ENCODE assay signal across 2 cellular contexts in genomic region chr19:33271246-33272021, GRCh38.
TF ChIP-seq lines count a peak whose summit lies in the region.

No MANE protein-coding gene starts in this region.

TF ChIP-seq in A549, 52 proteins besides CTCF, POLR2A, EP300 and RAD21:
- TF ChIP-seq HOXA7 (CRISPR knock-in tag; IDR thresholded peaks at IDR 0.05), result no peak
- TF ChIP-seq HOXB5 (CRISPR knock-in tag; IDR thresholded peaks at IDR 0.05), result no peak
- no peak for TF ChIP-seq ZFP36 (IDR thresholded peaks at IDR 0.05; ENCODE audit: borderline replicate concordance, partially characterized antibody)
- TF ChIP-seq HEYL (CRISPR knock-in tag; IDR thresholded peaks at IDR 0.05), result no peak
- TF ChIP-seq BHLHE40 (IDR thresholded peaks at IDR 0.05; ENCODE audit: low read depth, low read length), result 0 out of 2 replicates have a peak, but pooled peaks have one; percentile 1
- no peak for TF ChIP-seq CBX2 (IDR thresholded peaks at IDR 0.05; ENCODE audit: borderline replicate concordance, low read depth)
- TF ChIP-seq NPAS2 (CRISPR knock-in tag; IDR thresholded peaks at IDR 0.05; ENCODE audit: borderline replicate concordance), result no peak
- no peak for TF ChIP-seq NFE2L2 (conservative IDR thresholded peaks at IDR 0.05; ENCODE audit: low read length)

TF ChIP-seq in H1, 55 proteins besides CTCF, POLR2A, EP300 and RAD21:
- no peak for TF ChIP-seq FOSL1 (IDR thresholded peaks at IDR 0.05; ENCODE audit: insufficient read depth, low read depth, low read length)
- TF ChIP-seq BCL11A (IDR thresholded peaks at IDR 0.05; ENCODE audit: low read depth in 2 of 2, low read length in 2 of 2), result no peak
- TF ChIP-seq ZNF274 (IDR thresholded peaks at IDR 0.05; ENCODE audit: borderline replicate concordance, extremely low read depth, low read length), result no peak
- no peak for TF ChIP-seq PHF8 (conservative IDR thresholded peaks at IDR 0.05; ENCODE audit: low read depth, low read length)
- no peak for TF ChIP-seq SUZ12 (IDR thresholded peaks at IDR 0.05; ENCODE audit: low read length)
- no peak for TF ChIP-seq GTF2F1 (IDR thresholded peaks at IDR 0.05; ENCODE audit: borderline replicate concordance, low read depth, low read length)
- TF ChIP-seq BACH1 (IDR thresholded peaks at IDR 0.05; ENCODE audit: low read length), result no peak
- no peak for TF ChIP-seq TBP (IDR thresholded peaks at IDR 0.05; ENCODE audit: low read depth, low read length)
- TF ChIP-seq CBX8 (IDR thresholded peaks at IDR 0.05; ENCODE audit: borderline replicate concordance, low read depth, low read length), result no peak
- no peak for TF ChIP-seq RBBP5 (IDR thresholded peaks at IDR 0.05; ENCODE audit: borderline replicate concordance, low read depth, low read length)
- no peak for TF ChIP-seq SIX5 (IDR thresholded peaks at IDR 0.05; ENCODE audit: low read depth, low read length)
- TF ChIP-seq HDAC6 (IDR thresholded peaks at IDR 0.05; ENCODE audit: low read depth, low read length), result no peak
- TF ChIP-seq POU5F1 (IDR thresholded peaks at IDR 0.05; ENCODE audit: low read depth, low read length), result no peak
- TF ChIP-seq CEBPB (IDR thresholded peaks at IDR 0.05; ENCODE audit: low read depth, low read length), result no peak
- no peak for TF ChIP-seq RNF2 (IDR thresholded peaks at IDR 0.05; ENCODE audit: borderline replicate concordance, low read depth, low read length, missing control alignments, poor library complexity, severe bottlenecking)
- no peak for TF ChIP-seq GABPA (IDR thresholded peaks at IDR 0.05; ENCODE audit: borderline replicate concordance, insufficient read depth, low read length)
TF ChIP-seq in H1: peak in this region for 0.
